Comparison of ENCODE assay signal across 27 cellular contexts in the genomic region with DNA sequence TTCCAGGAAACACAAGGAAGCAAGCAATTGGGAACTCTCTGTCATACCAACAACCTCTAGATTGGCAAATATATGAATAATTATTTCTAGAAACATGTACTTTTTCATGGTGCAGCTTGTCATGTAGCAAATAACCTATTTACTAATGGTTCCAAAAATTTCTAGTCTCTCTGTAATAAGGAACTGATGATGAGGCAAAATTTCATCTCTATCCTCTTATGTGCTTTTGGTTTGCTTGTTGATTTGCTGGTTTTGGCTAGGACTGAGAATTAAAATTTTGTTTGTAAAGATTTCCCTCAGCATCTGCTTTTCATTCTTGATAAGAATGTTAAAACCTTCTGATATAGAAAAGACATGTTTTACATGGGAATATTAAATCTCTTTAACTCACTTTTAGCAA.
"Had no signal": no experiment of that assay in that cellular context is flagged by ENCODE, and none has a peak within 500 bp of the region (broad histone marks: within the 10 kb centered on the region; RNA-seq: fewer than 3 reads in every experiment).

No MANE protein-coding gene starts in this region.

- H3K4me3 ChIP-seq: stomach, suprapubic skin, testis, thoracic aorta, thyroid gland, tibial artery, tibial nerve, transverse colon, upper lobe of left lung, upper lobe of right lung, uterus, vagina had no signal

- H3K27ac ChIP-seq: stomach, suprapubic skin, testis, thoracic aorta, thyroid gland, tibial artery, tibial nerve, transverse colon, upper lobe of left lung, upper lobe of right lung, uterus, vagina had no signal

- FAIRE-seq: urothelium cell line had no signal

- H3K4me1 ChIP-seq: stomach, suprapubic skin, testis, thyroid gland, tibial artery, tibial nerve, transverse colon, upper lobe of left lung, upper lobe of right lung, uterus, vagina had no signal

- H3K27me3 ChIP-seq: stomach, suprapubic skin, testis, thyroid gland, tibial artery, tibial nerve, transverse colon, upper lobe of left lung, upper lobe of right lung, uterus, vagina had no signal

- DNase-seq: stimulated activated CD4-positive, alpha-beta T cell treated with anti-CD3 and anti-CD28 coated beads, Interleukin-2, amount 100 ng/mL, for 48 hours; stimulated activated CD4-positive, alpha-beta T cell treated with anti-CD3 and anti-CD28 coated beads, Interleukin-4, amount 100 ng/mL, for 1 hour; stimulated activated CD4-positive, alpha-beta T cell treated with anti-CD3 and anti-CD28 coated beads, Interleukin-4, amount 100 ng/mL, for 24 hours; stimulated activated CD4-positive, alpha-beta T cell treated with anti-CD3 and anti-CD28 coated beads, Interleukin-4, amount 100 ng/mL, for 4 hours; stimulated activated CD8-positive, alpha-beta memory T cell treated with anti-CD3 and anti-CD28 coated beads, Interleukin-4, amount 100 ng/mL, for 48 hours; stimulated activated naive B cell treated with anti-CD40 and anti-IgM and Interleukin-4, amounts not matched to agents 10 μg/mL and 1 μg/mL and 100 μg/mL, for 72 hours; stimulated activated naive CD4-positive, alpha-beta T cell; stimulated activated naive CD4-positive, alpha-beta T cell treated with Interleukin-2 at 50 U/mL for 16 hours; stimulated activated naive CD8-positive, alpha-beta T cell treated with anti-CD3 and anti-CD28 coated beads, Interleukin-15, amount 100 ng/mL, for 72 hours; stimulated activated naive CD8-positive, alpha-beta T cell treated with anti-CD3 and anti-CD28 coated beads, Interleukin-15, Interleukin-2, amounts not matched to agents 100 U/mL and 50 U/mL, for 24 hours; stomach; substantia nigra; testis; thyroid gland; tibial artery; transverse colon; trophoblast cell; upper lobe of left lung; upper lobe of right lung; uterus had no signal

- H3K9me3 ChIP-seq: suprapubic skin, testis, thoracic aorta, thyroid gland, tibial artery, tibial nerve, transverse colon, upper lobe of left lung, upper lobe of right lung, uterus, vagina had no signal

- ATAC-seq: stimulated activated effector memory CD8-positive, alpha-beta T cell treated with anti-CD3 and anti-CD28 coated beads, Interleukin-12 subunit alpha, Interleukin-12 subunit beta, amount 100 ng/mL, for 72 hours; stimulated activated memory B cell treated with anti-CD40 and anti-IgM and Interleukin-4, amounts not matched to agents 10 μg/mL and 1 μg/mL and 100 μg/mL, for 72 hours; stimulated activated naive B cell treated with anti-CD40 and anti-IgM and Interleukin-4, amounts not matched to agents 10 μg/mL and 1 μg/mL and 100 μg/mL, for 72 hours; stimulated activated naive CD8-positive, alpha-beta T cell treated with anti-CD3 and anti-CD28 coated beads, Interleukin-15, amount 100 ng/mL, for 72 hours; stimulated activated naive CD8-positive, alpha-beta T cell treated with anti-CD3 and anti-CD28 coated beads, Interleukin-15, Interleukin-2, amounts not matched to agents 100 U/mL and 50 U/mL, for 24 hours; upper lobe of right lung had no signal

- H3K36me3 ChIP-seq: stomach, suprapubic skin, thoracic aorta, thyroid gland, tibial artery, tibial nerve, transverse colon, upper lobe of left lung, upper lobe of right lung, uterus, vagina had no signal
